In the genomic region with DNA sequence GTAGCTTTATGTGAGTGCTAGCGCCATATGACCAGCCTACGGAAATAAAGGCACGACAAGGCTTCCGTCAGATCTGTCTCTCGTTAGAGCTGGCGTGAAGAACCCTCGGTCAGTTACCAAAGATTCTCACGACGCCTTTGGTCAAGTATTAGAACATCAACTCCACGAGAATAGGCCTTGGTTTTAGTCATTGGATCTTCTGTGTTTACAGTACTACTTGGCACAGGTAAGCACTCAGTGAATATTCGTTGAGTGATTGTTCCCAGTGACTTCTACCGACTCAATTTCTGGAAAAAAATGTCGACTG, we compare ENCODE assay signal across 8 cellular contexts. TPM values are rescaled to one million over a fixed set of nuclear protein-coding genes. Genes with fewer than 3 reads are reported as not detected.
DNase-seq lines count a peak whose midpoint lies in the region; ATAC-seq and TF ChIP-seq lines count a peak whose summit lies in the region.

No MANE protein-coding gene starts in this region.

- TF ChIP-seq CTCF in cardiac muscle cell (IDR thresholded peaks at IDR 0.05; ENCODE audit: low read depth, low read length), result no peak
- TF ChIP-seq CTCF in WERI-Rb-1 (IDR thresholded peaks at IDR 0.05; ENCODE audit: low read depth, low read length), result no peak
- no peak for TF ChIP-seq CTCF in suprapubic skin (IDR thresholded peaks at IDR 0.05)

- TF ChIP-seq POLR2A in suprapubic skin (IDR thresholded peaks at IDR 0.05), result no peak

- ATAC-seq in left cardiac atrium, result no peak

- H3K4me3 ChIP-seq in cardiac muscle cell (peak overlapping the region; percentile 87), WERI-Rb-1 (ENCODE audit: low read depth, low read length) (peak overlapping the region; percentile 86), iPS-11a (ENCODE audit: low read depth, low read length) (peak overlapping the region; percentile 87), suprapubic skin (peak overlapping the region; percentile 76)

- WGBS in suprapubic skin, result 0% methylated on average over 13 of the region's 13 CpGs

- H3K9me3 ChIP-seq in cardiac muscle cell (ENCODE audit: low read depth) (no peaks in the 10 kb centered on the region), WERI-Rb-1 (ENCODE audit: severe bottlenecking) (no peaks in the 10 kb centered on the region), suprapubic skin (no peaks in the 10 kb centered on the region)

- intact Hi-C loops in left cardiac atrium (cut with DNase I), result loop anchor here in 1 of 2 donors (10.0 kb wide), 1 partner anchor 56 kb away; no protein-coding TSS in a partner anchor

- H3K27me3 ChIP-seq in cardiac muscle cell, result no peaks in the 10 kb centered on the region
- no peaks in the 10 kb centered on the region for H3K27me3 ChIP-seq in WERI-Rb-1 (ENCODE audit: insufficient read depth, low read depth, severe bottlenecking)
- no peaks in the 10 kb centered on the region for H3K27me3 ChIP-seq in suprapubic skin

- DNase-seq in cardiac muscle cell (ENCODE audit: low read depth in 1 of 2, low spot score in 1 of 2) (no peak), left cardiac atrium (no peak), WERI-Rb-1 (no peak), suprapubic skin (ENCODE audit: low spot score in 2 of 2) (no peak), islet precursor cell (no peak), hypothalamus (lab: John Stamatoyannopoulos, UW) (no peak), kidney tubule cell (ENCODE audit: low spot score) (no peak)

- peaks cover 22% of the 10 kb centered on the region for H3K36me3 ChIP-seq in cardiac muscle cell
- peaks cover 35% of the 10 kb centered on the region for H3K36me3 ChIP-seq in WERI-Rb-1
- H3K36me3 ChIP-seq in suprapubic skin, result peaks cover 30% of the 10 kb centered on the region

- TF ChIP-seq EP300 in suprapubic skin (IDR thresholded peaks at IDR 0.05), result no peak

- H3K27ac ChIP-seq in cardiac muscle cell (peak overlapping the region; percentile 96), WERI-Rb-1 (peak overlapping the region; percentile 89), suprapubic skin (peak overlapping the region; percentile 93)

- H3K4me1 ChIP-seq in cardiac muscle cell (ENCODE audit: low read depth) (peaks cover 10% of the 10 kb centered on the region), suprapubic skin (peaks cover 23% of the 10 kb centered on the region)

RNA-seq across cellular contexts. Expression of gene RBM48, which starts 0.3 kb away (rescaled TPM):
- total RNA-seq in cardiac muscle cell (8.9 and 9.1 TPM in 2 replicates), left cardiac atrium (10 to 100 TPM in 1 of 2 donors, 1 to 10 TPM in 1; 9.4 to 11.8 TPM), suprapubic skin (10 to 100 TPM in 3 of 4 donors, 1 to 10 TPM in 1; 9.0 to 21.2 (median 13.6) TPM)
- polyA plus RNA-seq in cardiac muscle cell, result 19.5 and 25.9 TPM in 2 replicates

RNA-seq across cellular contexts. Expression of gene PEX1, which starts 0.6 kb away (rescaled TPM):
- total RNA-seq in cardiac muscle cell (19.8 and 25.9 TPM in 2 replicates), left cardiac atrium (10 to 100 TPM; 11.6 to 15.2 TPM), suprapubic skin (10 to 100 TPM; 20.4 to 66.3 (median 21.6) TPM)
- polyA plus RNA-seq in cardiac muscle cell, result 20.8 and 26.3 TPM in 2 replicates

RNA-seq across cellular contexts. Expression of gene ERVW-1, which starts 51.2 kb away (rescaled TPM):
- not detected in 2 replicates for total RNA-seq in cardiac muscle cell
- polyA plus RNA-seq in cardiac muscle cell, result 1.2 TPM in 1 of 2 replicates, not detected in the other
- not detected for total RNA-seq in left cardiac atrium
- under 1 TPM in 1 of 4 donors, not detected in 3; 0.15 TPM for total RNA-seq in suprapubic skin
